ENCODE assay signal across 21 cellular contexts in genomic region chr6:170273191-170273590, GRCh38. TPM values are rescaled to one million over a fixed set of nuclear protein-coding genes. Genes with fewer than 3 reads are reported as not detected.
DNase-seq lines count a peak whose midpoint lies in the region; ATAC-seq and TF ChIP-seq lines count a peak whose summit lies in the region.
"Had no signal": no experiment of that assay in that cellular context is flagged by ENCODE, and none has a peak within 500 bp of the region (broad histone marks: within the 10 kb centered on the region; RNA-seq: fewer than 3 reads in every experiment).

No MANE protein-coding gene starts in this region.

- H3K4me3 ChIP-seq in lower lobe of right lung (no peak overlapping the region), Karpas-422 (ENCODE audit: low read length) (no peak overlapping the region)
- H3K4me3 ChIP-seq: GM23248, HAP-1 had no signal

- ATAC-seq in T-helper 17 cell (no peak), lower lobe of right lung (no peak), WTC11 (no peak), GM21576 (IDR thresholded peaks at IDR 0.05; ENCODE audit: unreplicated experiment) (no peak)
- ATAC-seq: PC-3 had no signal

- no peaks in the 10 kb centered on the region for H3K9me3 Mint-ChIP-seq in activated naive CD4-positive, alpha-beta T cell treated with anti-CD3 and anti-CD28 coated beads, Interleukin-2, amount 50 U/mL, for 24 hours
- no peaks in the 10 kb centered on the region for H3K9me3 Mint-ChIP-seq in WTC11

- H3K4me1 Mint-ChIP-seq in activated naive CD4-positive, alpha-beta T cell treated with anti-CD3 and anti-CD28 coated beads, Interleukin-2, amount 50 U/mL, for 24 hours = peaks cover 38% of the 10 kb centered on the region
- H3K4me1 Mint-ChIP-seq in T-helper 17 cell = peaks cover 18% of the 10 kb centered on the region
- H3K4me1 Mint-ChIP-seq in WTC11 = peaks cover 8% of the 10 kb centered on the region

- H3K27ac ChIP-seq in lower lobe of right lung (no peak overlapping the region), Karpas-422 (ENCODE audit: low read length) (no peak overlapping the region)
- H3K27ac ChIP-seq: GM23248, HL-60 had no signal

- CTCF ChIA-PET in WTC11 (lab: Charles Lee) = no interaction called here

- H3K4me2 ChIP-seq in Karpas-422 (ENCODE audit: low read depth, low read length, poor library complexity, severe bottlenecking) = no peak overlapping the region

- no peaks in the 10 kb centered on the region for H3K9me3 ChIP-seq in T-helper 17 cell (ENCODE audit: control insufficient read depth, low read length, poor library complexity, severe bottlenecking)
- no peaks in the 10 kb centered on the region for H3K9me3 ChIP-seq in lower lobe of right lung
- H3K9me3 ChIP-seq in Karpas-422 (ENCODE audit: low read length) = no peaks in the 10 kb centered on the region
- H3K9me3 ChIP-seq: HAP-1 had no signal

- no peaks in the 10 kb centered on the region for H3K79me2 ChIP-seq in Karpas-422 (ENCODE audit: low read length)

- intact Hi-C loops in lower lobe of right lung (cut with DNase I) (no loop called here), posterior vena cava (cut with DNase I) (no loop called here)

- H3K36me3 Mint-ChIP-seq in activated naive CD4-positive, alpha-beta T cell treated with anti-CD3 and anti-CD28 coated beads, Interleukin-2, amount 50 U/mL, for 24 hours = peaks cover 6% of the 10 kb centered on the region
- H3K36me3 Mint-ChIP-seq in T-helper 17 cell (ENCODE audit: low read depth) (no peaks in the 10 kb centered on the region), WTC11 (no peaks in the 10 kb centered on the region)
- H3K36me3 Mint-ChIP-seq: CD4-positive, CD25-positive, alpha-beta regulatory T cell had no signal

- H3K9ac ChIP-seq in Karpas-422 (ENCODE audit: low read length) = no peak overlapping the region
- H3K9ac ChIP-seq: GM23248 had no signal

- DNase-seq in activated naive CD4-positive, alpha-beta T cell treated with anti-CD3 and anti-CD28 coated beads, Interleukin-2, amount 50 U/mL, for 16 hours = no peak
- DNase-seq in T-helper 17 cell = no peak
- DNase-seq in lower lobe of right lung = peak; percentile 34
- peak; percentile 79 for DNase-seq in posterior vena cava (ENCODE audit: low spot score)
- no peak for DNase-seq in WTC11 (ENCODE audit: low spot score)
- DNase-seq in Karpas-422 = no peak
- DNase-seq: 8988T; CD4-positive, CD25-positive, alpha-beta regulatory T cell; DMS153; GDM1; GM23248; NCI-H1417 treated with DMSO at 0.1 percent for 48 hours; NCI-H187 treated with DMSO at 0.1 percent for 48 hours; NCI-H345; NCI-H524 treated with DMSO at 0.1 percent for 48 hours; PC-3; RPMI8226 had no signal

- POLR2A ChIA-PET in WTC11 (lab: Charles Lee) = no interaction called here

- H3K4me3 Mint-ChIP-seq in activated naive CD4-positive, alpha-beta T cell treated with anti-CD3 and anti-CD28 coated beads, Interleukin-2, amount 50 U/mL, for 24 hours = peak overlapping the region; percentile 49
- peak overlapping the region; percentile 89 for H3K4me3 Mint-ChIP-seq in T-helper 17 cell
- H3K4me3 Mint-ChIP-seq in WTC11 = no peak overlapping the region

- no peaks in the 10 kb centered on the region for H3K27me3 Mint-ChIP-seq in activated naive CD4-positive, alpha-beta T cell treated with anti-CD3 and anti-CD28 coated beads, Interleukin-2, amount 50 U/mL, for 24 hours
- H3K27me3 Mint-ChIP-seq in T-helper 17 cell = peaks cover 4% of the 10 kb centered on the region
- H3K27me3 Mint-ChIP-seq in WTC11 (ENCODE audit: low read depth) = no peaks in the 10 kb centered on the region; the same call in 1 of the 2 replicates

- peaks cover 5% of the 10 kb centered on the region for H3K27me3 ChIP-seq in lower lobe of right lung (ENCODE audit: low read depth)
- H3K27me3 ChIP-seq in Karpas-422 (ENCODE audit: low read length) = no peaks in the 10 kb centered on the region

- H3K4me1 ChIP-seq in lower lobe of right lung (peaks cover 26% of the 10 kb centered on the region), Karpas-422 (ENCODE audit: low read length) (no peaks in the 10 kb centered on the region)
- H3K4me1 ChIP-seq: HAP-1 had no signal

- no peaks in the 10 kb centered on the region for H3K9me2 ChIP-seq in Karpas-422 (replicated peaks; ENCODE audit: insufficient read depth, low read length)

- TF ChIP-seq CTCF in lower lobe of right lung (IDR thresholded peaks at IDR 0.05) = no peak
- TF ChIP-seq CTCF in WTC11 (IDR thresholded peaks at IDR 0.05) = no peak

- H4K20me1 ChIP-seq in Karpas-422 (ENCODE audit: insufficient read depth, low read depth, low read length) = no peaks in the 10 kb centered on the region

- H3K36me3 ChIP-seq in lower lobe of right lung = no peaks in the 10 kb centered on the region
- H3K36me3 ChIP-seq in Karpas-422 (ENCODE audit: insufficient read depth, low read length) = no peaks in the 10 kb centered on the region
- H3K36me3 ChIP-seq: HAP-1 had no signal

- no peak overlapping the region for H3K27ac Mint-ChIP-seq in activated naive CD4-positive, alpha-beta T cell treated with anti-CD3 and anti-CD28 coated beads, Interleukin-2, amount 50 U/mL, for 24 hours
- H3K27ac Mint-ChIP-seq in T-helper 17 cell (no peak overlapping the region), WTC11 (no peak overlapping the region)

- H2AFZ ChIP-seq in Karpas-422 (ENCODE audit: low read length) = no peak overlapping the region
- H2AFZ ChIP-seq: GM23248 had no signal

TF ChIP-seq in WTC11, 78 proteins besides CTCF, POLR2A, EP300 and RAD21 (continues in another document):
- TF ChIP-seq ZNF138 (CRISPR knock-in tag; conservative IDR thresholded peaks at IDR 0.05) (no peak), NR1H2 (CRISPR knock-in tag; IDR thresholded peaks at IDR 0.05) (no peak), SP1 (CRISPR knock-in tag; conservative IDR thresholded peaks at IDR 0.05) (no peak), JUN (CRISPR knock-in tag; IDR thresholded peaks at IDR 0.05) (no peak), GRHL2 (CRISPR knock-in tag; IDR thresholded peaks at IDR 0.05; ENCODE audit: insufficient replicate concordance, severe bottlenecking) (no peak), FOXK1 (CRISPR knock-in tag; IDR thresholded peaks at IDR 0.05) (no peak), ZNF281 (CRISPR knock-in tag; IDR thresholded peaks at IDR 0.05) (no peak), ZNF423 (CRISPR knock-in tag; IDR thresholded peaks at IDR 0.05) (no peak), RORB (CRISPR knock-in tag; IDR thresholded peaks at IDR 0.05) (no peak), FOXP1 (CRISPR knock-in tag; IDR thresholded peaks at IDR 0.05; ENCODE audit: borderline replicate concordance) (no peak)
- TF ChIP-seq, protein P1, sequence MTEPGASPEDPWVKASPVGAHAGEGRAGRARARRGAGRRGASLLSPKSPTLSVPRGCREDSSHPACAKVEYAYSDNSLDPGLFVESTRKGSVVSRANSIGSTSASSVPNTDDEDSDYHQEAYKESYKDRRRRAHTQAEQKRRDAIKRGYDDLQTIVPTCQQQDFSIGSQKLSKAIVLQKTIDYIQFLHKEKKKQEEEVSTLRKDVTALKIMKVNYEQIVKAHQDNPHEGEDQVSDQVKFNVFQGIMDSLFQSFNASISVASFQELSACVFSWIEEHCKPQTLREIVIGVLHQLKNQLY (CRISPR knock-in tag; IDR thresholded peaks at IDR 0.05) = no peak
- TF ChIP-seq, protein P2, sequence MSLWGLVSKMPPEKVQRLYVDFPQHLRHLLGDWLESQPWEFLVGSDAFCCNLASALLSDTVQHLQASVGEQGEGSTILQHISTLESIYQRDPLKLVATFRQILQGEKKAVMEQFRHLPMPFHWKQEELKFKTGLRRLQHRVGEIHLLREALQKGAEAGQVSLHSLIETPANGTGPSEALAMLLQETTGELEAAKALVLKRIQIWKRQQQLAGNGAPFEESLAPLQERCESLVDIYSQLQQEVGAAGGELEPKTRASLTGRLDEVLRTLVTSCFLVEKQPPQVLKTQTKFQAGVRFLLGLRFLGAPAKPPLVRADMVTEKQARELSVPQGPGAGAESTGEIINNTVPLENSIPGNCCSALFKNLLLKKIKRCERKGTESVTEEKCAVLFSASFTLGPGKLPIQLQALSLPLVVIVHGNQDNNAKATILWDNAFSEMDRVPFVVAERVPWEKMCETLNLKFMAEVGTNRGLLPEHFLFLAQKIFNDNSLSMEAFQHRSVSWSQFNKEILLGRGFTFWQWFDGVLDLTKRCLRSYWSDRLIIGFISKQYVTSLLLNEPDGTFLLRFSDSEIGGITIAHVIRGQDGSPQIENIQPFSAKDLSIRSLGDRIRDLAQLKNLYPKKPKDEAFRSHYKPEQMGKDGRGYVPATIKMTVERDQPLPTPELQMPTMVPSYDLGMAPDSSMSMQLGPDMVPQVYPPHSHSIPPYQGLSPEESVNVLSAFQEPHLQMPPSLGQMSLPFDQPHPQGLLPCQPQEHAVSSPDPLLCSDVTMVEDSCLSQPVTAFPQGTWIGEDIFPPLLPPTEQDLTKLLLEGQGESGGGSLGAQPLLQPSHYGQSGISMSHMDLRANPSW (CRISPR knock-in tag; conservative IDR thresholded peaks at IDR 0.05; ENCODE audit: low read depth) = no peak

RNA-seq across cellular contexts. Expression of gene DLL1, which starts 17.7 kb away (rescaled TPM):
- total RNA-seq in T-helper 17 cell (1 to 10 TPM; 1.3 to 2.7 TPM), lower lobe of right lung (12.9 TPM), posterior vena cava (10 to 100 TPM in 1 of 2 donors, 1 to 10 TPM in 1; 9.6 to 14.1 TPM), WTC11 (2021) (20.6 to 25.3 TPM (median 20.7 TPM) in 3 replicates)
- total RNA-seq in Karpas-422 (2014; rRNA removed; shearing (Covaris generic); ENCODE audit: low replicate concordance) = 0.18 and 0.26 TPM in 2 replicates

RNA-seq across cellular contexts. Expression of gene FAM120B, which starts 33.4 kb away (rescaled TPM):
- 10 to 100 TPM; 25.1 to 28.1 TPM for total RNA-seq in T-helper 17 cell
- total RNA-seq in lower lobe of right lung = 29.0 TPM
- total RNA-seq in posterior vena cava = 10 to 100 TPM; 18.7 to 25.3 TPM
- 15.2 to 16.8 TPM (median 15.2 TPM) in 3 replicates for total RNA-seq in WTC11 (2021)
- total RNA-seq in Karpas-422 (2014; rRNA removed; shearing (Covaris generic); ENCODE audit: low replicate concordance) = 22.4 and 32.1 TPM in 2 replicates

Comparison
In these comparisons a context has a peak if more than half of its experiments do, and no peak if none do; other contexts are left out.
1. DNase-seq: peak in lower lobe of right lung (single experiment) and posterior vena cava (single experiment); none in activated naive CD4-positive, alpha-beta T cell treated with anti-CD3 and anti-CD28 coated beads, Interleukin-2, amount 50 U/mL, for 16 hours (single experiment), T-helper 17 cell (0 of 3), WTC11 (single experiment) and Karpas-422 (single experiment).